ENCODE assay signal across 1 cellular context in genomic region chr12:96075560-96075959, GRCh38.
A peak's percentile ranks its signal among the peaks of the same experiment; 100 is the strongest.
TF ChIP-seq lines count a peak whose summit lies in the region.

No MANE protein-coding gene starts in this region.

TF ChIP-seq in K562, 482 proteins besides CTCF, POLR2A, EP300 and RAD21 (continued from another document):
- TF ChIP-seq, protein P1, sequence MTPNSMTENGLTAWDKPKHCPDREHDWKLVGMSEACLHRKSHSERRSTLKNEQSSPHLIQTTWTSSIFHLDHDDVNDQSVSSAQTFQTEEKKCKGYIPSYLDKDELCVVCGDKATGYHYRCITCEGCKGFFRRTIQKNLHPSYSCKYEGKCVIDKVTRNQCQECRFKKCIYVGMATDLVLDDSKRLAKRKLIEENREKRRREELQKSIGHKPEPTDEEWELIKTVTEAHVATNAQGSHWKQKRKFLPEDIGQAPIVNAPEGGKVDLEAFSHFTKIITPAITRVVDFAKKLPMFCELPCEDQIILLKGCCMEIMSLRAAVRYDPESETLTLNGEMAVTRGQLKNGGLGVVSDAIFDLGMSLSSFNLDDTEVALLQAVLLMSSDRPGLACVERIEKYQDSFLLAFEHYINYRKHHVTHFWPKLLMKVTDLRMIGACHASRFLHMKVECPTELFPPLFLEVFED (CRISPR knock-in tag; conservative IDR thresholded peaks at IDR 0.05), result no peak
- TF ChIP-seq SMC3 (conservative IDR thresholded peaks at IDR 0.05; ENCODE audit: insufficient read depth, low read depth, low read length) (no peak), NR2C2 (CRISPR knock-in tag; IDR thresholded peaks at IDR 0.05) (no peak), NR2C2 (tag; IDR thresholded peaks at IDR 0.05) (no peak), ADNP (tag; IDR thresholded peaks at IDR 0.05) (no peak), DPF2 (IDR thresholded peaks at IDR 0.05) (no peak), RAD51 (IDR thresholded peaks at IDR 0.05; ENCODE audit: borderline replicate concordance, low read depth) (peak; percentile 57), CBFA2T2 (conservative IDR thresholded peaks at IDR 0.05) (0 out of 2 replicates have a peak, but pooled peaks have one; percentile 3), ATF6 (CRISPR knock-in tag; IDR thresholded peaks at IDR 0.05) (no peak), UBTF (IDR thresholded peaks at IDR 0.05; ENCODE audit: borderline replicate concordance in 1 of 2, low read depth in 2 of 2, low read length in 2 of 2) (no peak)
- TF ChIP-seq, protein P2, sequence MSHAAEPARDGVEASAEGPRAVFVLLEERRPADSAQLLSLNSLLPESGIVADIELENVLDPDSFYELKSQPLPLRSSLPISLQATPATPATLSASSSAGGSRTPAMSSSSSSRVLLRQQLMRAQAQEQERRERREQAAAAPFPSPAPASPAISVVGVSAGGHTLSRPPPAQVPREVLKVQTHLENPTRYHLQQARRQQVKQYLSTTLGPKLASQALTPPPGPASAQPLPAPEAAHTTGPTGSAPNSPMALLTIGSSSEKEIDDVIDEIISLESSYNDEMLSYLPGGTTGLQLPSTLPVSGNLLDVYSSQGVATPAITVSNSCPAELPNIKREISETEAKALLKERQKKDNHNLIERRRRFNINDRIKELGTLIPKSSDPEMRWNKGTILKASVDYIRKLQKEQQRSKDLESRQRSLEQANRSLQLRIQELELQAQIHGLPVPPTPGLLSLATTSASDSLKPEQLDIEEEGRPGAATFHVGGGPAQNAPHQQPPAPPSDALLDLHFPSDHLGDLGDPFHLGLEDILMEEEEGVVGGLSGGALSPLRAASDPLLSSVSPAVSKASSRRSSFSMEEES (CRISPR knock-in tag; IDR thresholded peaks at IDR 0.05), result peak; percentile 56
